13 cellular contexts compared by ENCODE assay signal in genomic region chr1:16348414-16349182, GRCh38. TPM values are rescaled to one million over a fixed set of nuclear protein-coding genes. Genes with fewer than 3 reads are reported as not detected.
DNase-seq lines count a peak whose midpoint lies in the region; ATAC-seq and TF ChIP-seq lines count a peak whose summit lies in the region.
"Had no signal": no experiment of that assay in that cellular context is flagged by ENCODE, and none has a peak within 500 bp of the region (broad histone marks: within the 10 kb centered on the region; RNA-seq: fewer than 3 reads in every experiment).

No MANE protein-coding gene starts in this region.

- no peak for TF ChIP-seq CTCF in RWPE1 (conservative IDR thresholded peaks at IDR 0.05; ENCODE audit: low read depth)

- POLR2A ChIA-PET in RWPE1 (lab: Yijun Ruan, JAX; ENCODE audit: low non-redundant PET), result no interaction called here

- no peak for ATAC-seq in GM19324 (IDR thresholded peaks at IDR 0.05; ENCODE audit: low FRiP score, unreplicated experiment)
- ATAC-seq: activated CD4-positive, CD25-positive, alpha-beta regulatory T cell treated with anti-CD3 and anti-CD28 coated beads, Interleukin-2, amount 50 U/mL, for 24 hours; foreskin keratinocyte had no signal

- CTCF ChIA-PET in RWPE1 (lab: Yijun Ruan, JAX), result no interaction called here

- DNase-seq in GM03348 (ENCODE audit: low spot score) (peak; percentile 57), RWPE1 (ENCODE audit: low spot score) (peak; percentile 62), epithelial cell of prostate (ENCODE audit: low read depth, low spot score) (no peak), putamen (ENCODE audit: low spot score) (peak; percentile 45), G401 (ENCODE audit: low spot score) (no peak), HT-29 (ENCODE audit: low spot score) (no peak)
- no peak for DNase-seq in stimulated activated CD4-positive, alpha-beta T cell treated with anti-CD3 and anti-CD28 coated beads, Interleukin-2, amount 100 ng/mL, for 48 hours
- DNase-seq: activated naive CD8-positive, alpha-beta T cell treated with anti-CD3 and anti-CD28 coated beads for 36 hours; GF-D8; midbrain had no signal

- in situ Hi-C loops in G401 (cut with HindIII; ENCODE audit: low sequenced_read_pairs), result no loop called here

- H3K27ac ChIP-seq in RWPE1 (no peak overlapping the region), epithelial cell of prostate (peak overlapping the region; percentile 86)
- H3K27ac ChIP-seq: foreskin keratinocyte had no signal

RNA-seq across cellular contexts. Expression of gene FBXO42, which starts 3.7 kb away (rescaled TPM):
- total RNA-seq in G401 (2014; rRNA removed; shearing (Covaris generic)), result 19.7 and 28.2 TPM in 2 replicates
- 10.8 and 16.3 TPM in 2 replicates for total RNA-seq in HT-29 (2014; rRNA removed; shearing (Covaris generic))

RNA-seq across cellular contexts. Expression of gene SZRD1, which starts 18.4 kb away (rescaled TPM):
- total RNA-seq in G401 (2014; rRNA removed; shearing (Covaris generic)), result 77.8 and 109 TPM in 2 replicates
- total RNA-seq in HT-29 (2014; rRNA removed; shearing (Covaris generic)), result 92.5 and 108 TPM in 2 replicates

Comparison
In these comparisons a context has a peak if more than half of its experiments do, and no peak if none do; other contexts are left out.
1. DNase-seq: peak in GM03348 (single experiment), RWPE1 (single experiment) and putamen (single experiment); none in epithelial cell of prostate (single experiment), G401 (single experiment), stimulated activated CD4-positive, alpha-beta T cell treated with anti-CD3 and anti-CD28 coated beads, Interleukin-2, amount 100 ng/mL, for 48 hours (0 of 2) and HT-29 (single experiment).